19 cellular contexts compared by ENCODE assay signal in the genomic region with DNA sequence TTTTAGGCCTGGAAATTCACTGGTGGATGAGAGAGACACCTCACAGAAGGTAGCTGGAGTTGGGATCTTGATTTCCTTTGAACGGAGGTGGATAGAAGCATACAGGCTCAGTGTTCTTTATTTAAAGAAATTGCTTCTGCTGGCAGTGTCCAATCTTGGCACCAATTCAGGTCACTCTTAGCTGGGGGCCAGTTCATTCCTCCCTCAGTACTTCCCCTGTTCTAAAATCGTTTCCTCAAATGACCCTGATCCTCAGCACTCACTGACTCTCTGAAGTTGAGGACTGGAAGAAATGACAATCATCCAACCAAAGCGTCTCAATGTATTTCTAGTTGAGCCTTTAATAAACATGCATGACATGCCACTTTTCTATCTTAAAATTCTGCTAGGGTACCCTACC.
"Had no signal": no experiment of that assay in that cellular context is flagged by ENCODE, and none has a peak within 500 bp of the region (broad histone marks: within the 10 kb centered on the region; RNA-seq: fewer than 3 reads in every experiment).

No MANE protein-coding gene starts in this region.

- H3K4me3 ChIP-seq: heart right ventricle, lung, prostate gland, right lobe of liver, suprapubic skin, upper lobe of left lung had no signal

- H3K36me3 Mint-ChIP-seq: activated naive CD4-positive, alpha-beta T cell treated with anti-CD3 and anti-CD28 coated beads, Interleukin-2, amount 50 U/mL, for 24 hours had no signal

- H3K27me3 ChIP-seq: heart right ventricle, right lobe of liver, suprapubic skin, upper lobe of left lung had no signal

- DNase-seq: activated CD4-positive, alpha-beta T cell treated with anti-CD3 and anti-CD28 coated beads for 1 hour; activated CD8-positive, alpha-beta memory T cell treated with anti-CD3 and anti-CD28 coated beads for 24 hours; activated effector memory CD4-positive, alpha-beta T cell treated with anti-CD3 and anti-CD28 coated beads, Interleukin-2, amount 50 U/mL, for 16 hours; activated T-cell treated with anti-CD3 and anti-CD28 coated beads, Interleukin-2, amount 50 U/mL, for 72 hours; effector CD4-positive, alpha-beta T cell; heart right ventricle; nephron progenitor cell; right lobe of liver; small intestine; stimulated activated CD4-positive, alpha-beta T cell treated with anti-CD3 and anti-CD28 coated beads, Interleukin-15, amount 100 ng/mL, for 24 hours; stimulated activated CD4-positive, alpha-beta T cell treated with anti-CD3 and anti-CD28 coated beads, Interleukin-2, amount 100 ng/mL, for 48 hours; stimulated activated naive CD8-positive, alpha-beta T cell treated with anti-CD3 and anti-CD28 coated beads, Interleukin-15, amount 100 ng/mL, for 72 hours; T1000; upper lobe of left lung; WERI-Rb-1 had no signal

- H3K36me3 ChIP-seq: heart right ventricle, prostate gland, right lobe of liver, suprapubic skin, upper lobe of left lung, WERI-Rb-1 had no signal

- H3K4me1 ChIP-seq: prostate gland, right lobe of liver, upper lobe of left lung had no signal

- H3K9me3 ChIP-seq: heart right ventricle, prostate gland, right lobe of liver, suprapubic skin, upper lobe of left lung had no signal

- H3K27me3 Mint-ChIP-seq: activated naive CD4-positive, alpha-beta T cell treated with anti-CD3 and anti-CD28 coated beads, Interleukin-2, amount 50 U/mL, for 24 hours; stimulated activated naive CD8-positive, alpha-beta T cell treated with anti-CD3 and anti-CD28 coated beads, Interleukin-15, amount 100 ng/mL, for 72 hours had no signal

- H3K4me1 Mint-ChIP-seq: activated naive CD4-positive, alpha-beta T cell treated with anti-CD3 and anti-CD28 coated beads, Interleukin-2, amount 50 U/mL, for 24 hours; stimulated activated naive CD8-positive, alpha-beta T cell treated with anti-CD3 and anti-CD28 coated beads, Interleukin-15, amount 100 ng/mL, for 72 hours had no signal

- H3K4me3 Mint-ChIP-seq: activated naive CD4-positive, alpha-beta T cell treated with anti-CD3 and anti-CD28 coated beads, Interleukin-2, amount 50 U/mL, for 24 hours; activated T-cell treated with anti-CD3 and anti-CD28 coated beads, Interleukin-2, amount 50 U/mL, for 72 hours; nephron progenitor cell; stimulated activated naive CD8-positive, alpha-beta T cell treated with anti-CD3 and anti-CD28 coated beads, Interleukin-15, amount 100 ng/mL, for 72 hours had no signal

- H3K27ac ChIP-seq: heart right ventricle, prostate gland, right lobe of liver, suprapubic skin, upper lobe of left lung, WERI-Rb-1 had no signal

- ATAC-seq: activated T-cell treated with anti-CD3 and anti-CD28 coated beads, Interleukin-2, amount 50 U/mL, for 72 hours; stimulated activated naive CD8-positive, alpha-beta T cell treated with anti-CD3 and anti-CD28 coated beads, Interleukin-15, amount 100 ng/mL, for 72 hours had no signal

- H3K27ac Mint-ChIP-seq: activated naive CD4-positive, alpha-beta T cell treated with anti-CD3 and anti-CD28 coated beads, Interleukin-2, amount 50 U/mL, for 24 hours; activated T-cell treated with anti-CD3 and anti-CD28 coated beads, Interleukin-2, amount 50 U/mL, for 72 hours; nephron progenitor cell; stimulated activated naive CD8-positive, alpha-beta T cell treated with anti-CD3 and anti-CD28 coated beads, Interleukin-15, amount 100 ng/mL, for 72 hours had no signal
